22 cellular contexts compared by ENCODE assay signal in the genomic region with DNA sequence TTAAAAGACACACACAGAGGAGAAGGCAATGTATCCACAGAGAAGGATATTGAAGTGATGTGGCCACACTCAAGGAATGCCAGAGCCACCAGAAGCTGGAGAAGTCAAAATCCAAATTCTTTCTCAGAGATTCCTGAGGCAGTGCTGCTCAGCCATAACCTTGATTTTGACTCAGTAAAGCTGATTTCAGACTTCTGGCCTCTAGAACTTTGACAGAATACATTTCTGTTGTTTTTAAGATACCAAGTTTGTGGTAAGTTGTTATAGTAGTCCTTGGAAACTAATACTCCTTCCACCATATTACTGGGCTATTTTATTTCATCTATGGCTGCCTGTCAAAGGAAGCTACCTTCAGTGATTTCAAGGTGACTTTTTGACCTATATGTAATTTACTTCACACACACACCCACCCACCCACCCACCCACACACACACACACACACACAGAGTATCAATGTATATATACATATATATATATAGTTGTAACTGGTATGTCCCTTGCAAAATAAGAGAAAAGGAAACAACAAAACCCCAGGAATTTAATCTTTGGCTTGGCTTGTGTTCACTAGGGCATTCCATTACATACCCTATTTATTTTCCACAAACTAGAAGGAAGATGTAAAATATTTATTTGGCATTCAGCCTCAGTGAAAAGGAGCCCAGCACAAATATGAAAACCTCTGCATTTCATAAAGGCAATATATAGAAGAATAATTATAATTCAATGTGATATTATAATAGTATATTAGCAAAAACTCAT.
"Had no signal": no experiment of that assay in that cellular context is flagged by ENCODE, and none has a peak within 500 bp of the region (broad histone marks: within the 10 kb centered on the region; RNA-seq: fewer than 3 reads in every experiment).

No MANE protein-coding gene starts in this region.

- H3K9me3 ChIP-seq: body of pancreas, gastroesophageal sphincter, right lobe of liver, upper lobe of left lung, vagina had no signal

- H3K27ac ChIP-seq: body of pancreas, gastroesophageal sphincter, right lobe of liver, upper lobe of left lung, vagina had no signal

- H3K36me3 Mint-ChIP-seq: activated naive CD8-positive, alpha-beta T cell treated with anti-CD3 and anti-CD28 coated beads for 36 hours had no signal

- H3K4me1 Mint-ChIP-seq: activated naive CD8-positive, alpha-beta T cell treated with anti-CD3 and anti-CD28 coated beads for 36 hours; nephron had no signal

- H3K9me3 Mint-ChIP-seq: activated naive CD4-positive, alpha-beta T cell treated with anti-CD3 and anti-CD28 coated beads for 36 hours; activated naive CD8-positive, alpha-beta T cell treated with anti-CD3 and anti-CD28 coated beads for 36 hours; nephron; stimulated activated naive CD8-positive, alpha-beta T cell treated with anti-CD3 and anti-CD28 coated beads, Interleukin-15, Interleukin-2, amounts not matched to agents 100 ng/mL and 50 ng/mL, for 24 hours had no signal

- ATAC-seq: body of pancreas, gastroesophageal sphincter, left colon, right lobe of liver had no signal

- H3K4me3 Mint-ChIP-seq: activated naive CD4-positive, alpha-beta T cell treated with anti-CD3 and anti-CD28 coated beads for 36 hours; activated naive CD8-positive, alpha-beta T cell treated with anti-CD3 and anti-CD28 coated beads for 36 hours; nephron; stimulated activated naive CD8-positive, alpha-beta T cell treated with anti-CD3 and anti-CD28 coated beads, Interleukin-15, Interleukin-2, amounts not matched to agents 100 ng/mL and 50 ng/mL, for 24 hours had no signal

- H3K4me3 ChIP-seq: body of pancreas, gastroesophageal sphincter, right lobe of liver, upper lobe of left lung, vagina had no signal

- H3K27ac Mint-ChIP-seq: activated naive CD4-positive, alpha-beta T cell treated with anti-CD3 and anti-CD28 coated beads for 36 hours; activated naive CD8-positive, alpha-beta T cell treated with anti-CD3 and anti-CD28 coated beads for 36 hours; nephron; stimulated activated naive CD8-positive, alpha-beta T cell treated with anti-CD3 and anti-CD28 coated beads, Interleukin-15, Interleukin-2, amounts not matched to agents 100 ng/mL and 50 ng/mL, for 24 hours had no signal

- FAIRE-seq: endothelial cell of umbilical vein, kidney had no signal

- DNase-seq: activated CD4-positive, alpha-beta T cell treated with anti-CD3 and anti-CD28 coated beads for 4 hours; activated CD4-positive, alpha-beta T cell treated with anti-CD3 and anti-CD28 coated beads, Interleukin-2, amount 50 U/mL, for 4 hours; activated CD4-positive, CD25-positive, alpha-beta regulatory T cell; activated effector memory CD4-positive, alpha-beta T cell treated with anti-CD3 and anti-CD28 coated beads, Interleukin-2, amount 50 U/mL, for 16 hours; activated naive CD4-positive, alpha-beta T cell treated with anti-CD3 and anti-CD28 coated beads for 36 hours; activated naive CD8-positive, alpha-beta T cell treated with anti-CD3 and anti-CD28 coated beads for 36 hours; amniotic stem cell; body of pancreas; cortex of kidney; hippocampal formation; kidney; left colon; mammary epithelial cell; right lobe of liver; stimulated activated CD4-positive, alpha-beta T cell treated with anti-CD3 and anti-CD28 coated beads, Interleukin-2, amount 100 ng/mL, for 48 hours; substantia nigra; upper lobe of left lung had no signal

- H3K27me3 ChIP-seq: body of pancreas, gastroesophageal sphincter, right lobe of liver, upper lobe of left lung, vagina had no signal

- H3K4me1 ChIP-seq: body of pancreas, gastroesophageal sphincter, right lobe of liver, vagina had no signal

- H3K36me3 ChIP-seq: gastroesophageal sphincter, right lobe of liver, upper lobe of left lung, vagina had no signal
